ENCODE assay signal across 1 cellular context in genomic region chr1:210239295-210240155, GRCh38.
TF ChIP-seq lines count a peak whose summit lies in the region.

No MANE protein-coding gene starts in this region.

TF ChIP-seq in HCT116, 20 proteins besides CTCF, POLR2A, EP300 and RAD21 (continued from another document):
- TF ChIP-seq ZBTB33 (IDR thresholded peaks at IDR 0.05; ENCODE audit: extremely low read depth, insufficient replicate concordance, low read length) (no peak), POLR2AphosphoS5 (IDR thresholded peaks at IDR 0.05; ENCODE audit: low read depth, low read length) (no peak), FOSL1 (IDR thresholded peaks at IDR 0.05; ENCODE audit: low read depth) (no peak), MAX (IDR thresholded peaks at IDR 0.05) (no peak), EZH2phosphoT487 (IDR thresholded peaks at IDR 0.05; ENCODE audit: borderline replicate concordance) (no peak)
